15 cellular contexts compared by ENCODE assay signal in the genomic region with DNA sequence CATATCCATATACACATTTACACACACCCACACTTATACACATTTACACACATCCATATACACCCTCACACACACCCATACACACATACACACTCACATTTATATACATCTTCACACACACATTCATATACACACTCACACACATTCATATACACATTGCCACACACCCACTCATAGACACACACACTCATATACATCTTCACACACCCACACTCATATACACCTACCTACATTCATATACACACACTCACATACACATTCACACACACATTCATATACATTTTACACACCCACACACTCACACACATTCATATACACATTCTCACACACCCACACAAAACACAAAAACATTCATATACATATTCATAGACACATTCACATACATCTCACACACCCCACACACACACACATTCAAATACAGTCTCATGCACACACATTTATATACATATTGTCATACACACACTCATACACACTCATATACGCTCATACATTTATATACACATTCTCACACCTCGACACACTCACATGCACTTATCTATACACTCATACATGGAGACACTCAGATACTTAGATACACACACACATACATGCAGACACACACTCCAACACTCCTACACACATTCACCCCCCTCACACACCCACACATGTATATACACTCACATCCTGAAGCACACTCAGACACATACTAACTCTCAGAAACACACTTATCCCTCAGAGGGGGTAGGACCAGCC.
"Had no signal": no experiment of that assay in that cellular context is flagged by ENCODE, and none has a peak within 500 bp of the region (broad histone marks: within the 10 kb centered on the region; RNA-seq: fewer than 3 reads in every experiment).

No MANE protein-coding gene starts in this region.

- H3K36me3 ChIP-seq: gastrocnemius medialis, thoracic aorta had no signal

- H3K27me3 ChIP-seq: gastrocnemius medialis had no signal

- DNase-seq: activated CD8-positive, alpha-beta memory T cell treated with anti-CD3 and anti-CD28 coated beads for 24 hours; activated CD8-positive, alpha-beta memory T cell treated with anti-CD3 and anti-CD28 coated beads, Interleukin-2, amount 50 U/mL, for 4 hours; activated T-cell treated with anti-CD3 and anti-CD28 coated beads, Interleukin-2, amount 50 U/mL, for 24 hours; central memory CD4-positive, alpha-beta T cell; effector memory CD4-positive, alpha-beta T cell; gastrocnemius medialis; naive B cell; stimulated activated CD4-positive, alpha-beta T cell treated with anti-CD3 and anti-CD28 coated beads, Interleukin-4, amount 100 ng/mL, for 24 hours; stimulated activated naive CD4-positive, alpha-beta T cell treated with Interleukin-2 at 50 U/mL for 16 hours; T-helper 1 cell; T-helper 9 cell had no signal

- H3K4me3 ChIP-seq: gastrocnemius medialis, thoracic aorta had no signal

- ATAC-seq: activated naive CD4-positive, alpha-beta T cell treated with anti-CD3 and anti-CD28 coated beads, Interleukin-2, amount 50 U/mL, for 72 hours; esophagus mucosa; gastrocnemius medialis; WTC11 had no signal

- H3K27ac ChIP-seq: gastrocnemius medialis, thoracic aorta had no signal

- H3K9me3 ChIP-seq: gastrocnemius medialis, thoracic aorta had no signal
